Comparison of ENCODE assay signal across 19 cellular contexts in the genomic region with DNA sequence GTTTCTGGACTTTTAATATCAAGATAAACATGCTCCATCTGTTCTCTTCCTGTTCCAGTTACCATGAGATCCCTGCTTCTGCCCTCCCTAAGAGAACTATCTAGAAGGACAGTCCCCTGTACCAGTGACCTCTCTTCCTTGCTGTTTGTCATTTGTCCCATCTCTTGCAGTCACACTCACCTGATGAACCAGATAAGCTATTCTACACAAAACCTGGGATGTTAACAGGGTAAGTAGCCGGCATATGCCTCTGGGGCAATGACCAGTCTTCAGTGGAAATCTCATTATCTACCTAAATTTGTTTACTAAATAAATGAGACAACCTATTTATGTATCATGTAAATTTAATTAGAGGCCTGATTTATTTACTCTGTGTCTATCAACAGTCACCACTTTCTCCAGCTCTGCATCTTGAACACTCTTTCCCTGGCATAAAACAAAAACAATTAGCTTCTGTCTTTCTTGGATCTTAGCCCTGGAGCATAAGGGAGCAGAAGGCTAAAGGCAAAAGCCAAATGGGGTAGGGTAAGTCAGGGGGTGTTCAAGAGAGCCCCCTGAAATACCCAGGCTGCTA.
"Had no signal": no experiment of that assay in that cellular context is flagged by ENCODE, and none has a peak within 500 bp of the region (broad histone marks: within the 10 kb centered on the region; RNA-seq: fewer than 3 reads in every experiment).

No MANE protein-coding gene starts in this region.

- H3K4me3 Mint-ChIP-seq: activated naive CD4-positive, alpha-beta T cell treated with anti-CD3 and anti-CD28 coated beads, Interleukin-2, amount 50 U/mL, for 24 hours; activated T-cell treated with anti-CD3 and anti-CD28 coated beads, Interleukin-2, amount 50 U/mL, for 72 hours; mesothelial cell of epicardium; nephron; stimulated activated memory B cell treated with anti-CD40 and anti-IgM and Interleukin-4, amounts not matched to agents 10 μg/mL and 1 μg/mL and 100 μg/mL, for 72 hours had no signal

- DNase-seq: activated CD4-positive, alpha-beta T cell treated with anti-CD3 and anti-CD28 coated beads for 1 hour; activated gamma-delta T cell; activated T-cell treated with anti-CD3 and anti-CD28 coated beads, Interleukin-2, amount 50 U/mL, for 72 hours; cortex of kidney; effector CD8-positive, alpha-beta T cell; heart right ventricle; left lung; sigmoid colon; stimulated activated CD4-positive, alpha-beta T cell treated with anti-CD3 and anti-CD28 coated beads, Interleukin-4, amount 100 ng/mL, for 4 hours; upper lobe of right lung; WERI-Rb-1 had no signal

- H3K27ac Mint-ChIP-seq: activated naive CD4-positive, alpha-beta T cell treated with anti-CD3 and anti-CD28 coated beads, Interleukin-2, amount 50 U/mL, for 24 hours; activated T-cell treated with anti-CD3 and anti-CD28 coated beads, Interleukin-2, amount 50 U/mL, for 72 hours; mesothelial cell of epicardium; nephron; stimulated activated memory B cell treated with anti-CD40 and anti-IgM and Interleukin-4, amounts not matched to agents 10 μg/mL and 1 μg/mL and 100 μg/mL, for 72 hours had no signal

- ATAC-seq: activated T-cell treated with anti-CD3 and anti-CD28 coated beads, Interleukin-2, amount 50 U/mL, for 72 hours; heart right ventricle; stimulated activated memory B cell treated with anti-CD40 and anti-IgM and Interleukin-4, amounts not matched to agents 10 μg/mL and 1 μg/mL and 100 μg/mL, for 72 hours; upper lobe of right lung had no signal

- H3K4me3 ChIP-seq: ascending aorta, esophagus muscularis mucosa, heart right ventricle, left lung, sigmoid colon, thoracic aorta, upper lobe of right lung had no signal

- H3K4me1 Mint-ChIP-seq: activated naive CD4-positive, alpha-beta T cell treated with anti-CD3 and anti-CD28 coated beads, Interleukin-2, amount 50 U/mL, for 24 hours had no signal

- H3K9me3 Mint-ChIP-seq: activated naive CD4-positive, alpha-beta T cell treated with anti-CD3 and anti-CD28 coated beads, Interleukin-2, amount 50 U/mL, for 24 hours; activated T-cell treated with anti-CD3 and anti-CD28 coated beads, Interleukin-2, amount 50 U/mL, for 72 hours; mesothelial cell of epicardium; nephron; stimulated activated memory B cell treated with anti-CD40 and anti-IgM and Interleukin-4, amounts not matched to agents 10 μg/mL and 1 μg/mL and 100 μg/mL, for 72 hours had no signal

- H3K27ac ChIP-seq: ascending aorta, esophagus muscularis mucosa, heart right ventricle, left lung, parathyroid adenoma, sigmoid colon, thoracic aorta, upper lobe of right lung, WERI-Rb-1 had no signal

- H3K36me3 Mint-ChIP-seq: activated naive CD4-positive, alpha-beta T cell treated with anti-CD3 and anti-CD28 coated beads, Interleukin-2, amount 50 U/mL, for 24 hours; mesothelial cell of epicardium; stimulated activated memory B cell treated with anti-CD40 and anti-IgM and Interleukin-4, amounts not matched to agents 10 μg/mL and 1 μg/mL and 100 μg/mL, for 72 hours had no signal
